15 cellular contexts compared by ENCODE assay signal in genomic region chr1:244437108-244437507, GRCh38. TPM values are rescaled to one million over a fixed set of nuclear protein-coding genes. Genes with fewer than 3 reads are reported as not detected.
DNase-seq lines count a peak whose midpoint lies in the region; ATAC-seq and TF ChIP-seq lines count a peak whose summit lies in the region.
"Had no signal": no experiment of that assay in that cellular context is flagged by ENCODE, and none has a peak within 500 bp of the region (broad histone marks: within the 10 kb centered on the region; RNA-seq: fewer than 3 reads in every experiment).

No MANE protein-coding gene starts in this region.

- H3K27ac ChIP-seq in ACC112 (ENCODE audit: low read depth, low read length) (peak overlapping the region; percentile 97), GM23248 (peak overlapping the region; percentile 92), adrenal gland (peak overlapping the region in 3 of 5 donors; percentile 1 to 31 (median 13))
- H3K27ac ChIP-seq: pancreas had no signal

- H2AFZ ChIP-seq in ACC112 (ENCODE audit: low read length, unreplicated experiment) (no peak overlapping the region), GM23248 (no peak overlapping the region)

- H3K36me3 ChIP-seq in ACC112 (ENCODE audit: insufficient read depth, low read length) (peaks cover 4% of the 10 kb centered on the region), GM23248 (ENCODE audit: low read depth) (peaks cover 10% of the 10 kb centered on the region; the same call in 1 of the 2 replicates), adrenal gland (replicated peaks in 1 of 2) (peaks cover 0 to 6% of the 10 kb centered on the region in 2 donors)
- H3K36me3 ChIP-seq: pancreas had no signal

- H3K4me1 ChIP-seq in ACC112 (ENCODE audit: control insufficient read depth, insufficient read depth, low read length, unreplicated experiment) (peaks cover 38% of the 10 kb centered on the region), GM23248 (ENCODE audit: insufficient read depth) (peaks cover 34% of the 10 kb centered on the region), adrenal gland (replicated peaks in 1 of 2) (peaks cover 4 to 18% of the 10 kb centered on the region in 2 donors)

- H3K9me3 ChIP-seq in GM23248 (ENCODE audit: low read depth) (no peaks in the 10 kb centered on the region), adrenal gland (replicated peaks in 1 of 3) (no peaks in the 10 kb centered on the region)
- H3K9me3 ChIP-seq: pancreas had no signal

- no peaks in the 10 kb centered on the region for H4K20me1 ChIP-seq in GM23248 (ENCODE audit: insufficient read depth)

- no peaks in the 10 kb centered on the region for H3K9me2 ChIP-seq in GM23248 (ENCODE audit: insufficient read depth)

- DNase-seq in GM23248 (peak; percentile 57), adrenal gland (no peak), foreskin fibroblast (peak; percentile 18 to 47), lower leg skin (ENCODE audit: low spot score in 2 of 2) (no peak)
- DNase-seq: activated B cell treated with CpG ODN at 0.5 μM for 24 hours, amygdala, foreskin melanocyte, NCI-H2029 treated with DMSO at 0.1 percent for 48 hours, pancreas, small intestine, T-helper 1 cell had no signal

- H3K9ac ChIP-seq in GM23248 = peak overlapping the region; percentile 19; the same call in 1 of the 2 replicates

- H3K27me3 ChIP-seq in ACC112 (ENCODE audit: insufficient read depth, low read length) (no peaks in the 10 kb centered on the region), GM23248 (replicated peaks; ENCODE audit: insufficient read depth) (no peaks in the 10 kb centered on the region), adrenal gland (no peaks in the 10 kb centered on the region)
- H3K27me3 ChIP-seq: pancreas had no signal

- ATAC-seq in HG02870 (IDR thresholded peaks at IDR 0.05; ENCODE audit: unreplicated experiment) = no peak
- ATAC-seq in HG03095 (IDR thresholded peaks at IDR 0.05; ENCODE audit: unreplicated experiment) = no peak
- ATAC-seq in GM19328 (IDR thresholded peaks at IDR 0.05; ENCODE audit: unreplicated experiment) = no peak
- ATAC-seq: pancreas had no signal

- H3K4me2 ChIP-seq in GM23248 (ENCODE audit: unreplicated experiment) = peak overlapping the region; percentile 34

- no peak for TF ChIP-seq CTCF in adrenal gland (IDR thresholded peaks at IDR 0.05)
- TF ChIP-seq CTCF in foreskin fibroblast (IDR thresholded peaks at IDR 0.05; ENCODE audit: low read depth, low read length) = no peak
- TF ChIP-seq CTCF in lower leg skin (IDR thresholded peaks at IDR 0.05) = no peak

- H3K4me3 ChIP-seq in ACC112 (ENCODE audit: low read depth, low read length) (peak overlapping the region; percentile 52; the same call in 1 of the 2 replicates), GM23248 (0 out of 2 replicates have a peak overlapping the region, but pooled peaks have one; percentile 10), adrenal gland (no peak overlapping the region), foreskin fibroblast (ENCODE audit: low read depth in 1 of 2, low read length in 2 of 2) (no peak overlapping the region), lower leg skin (ENCODE audit: low read depth, poor library complexity, severe bottlenecking) (no peak overlapping the region)
- H3K4me3 ChIP-seq: pancreas had no signal

- intact Hi-C loops in adrenal gland (cut with DNase I) = no loop called here
- intact Hi-C loops in lower leg skin (cut with DNase I; ENCODE audit: low total_unique reads) = no loop called here

- H3K79me2 ChIP-seq in ACC112 (ENCODE audit: control insufficient read depth, insufficient read depth, low read length, unreplicated experiment) (peaks cover 31% of the 10 kb centered on the region), GM23248 (ENCODE audit: insufficient read depth) (peaks cover 69% of the 10 kb centered on the region)

- TF ChIP-seq POLR2A in adrenal gland (IDR thresholded peaks at IDR 0.05) (no peak), lower leg skin (IDR thresholded peaks at IDR 0.05) (no peak)

- in situ Hi-C loops in GM23248 (cut with MboI) = no loop called here

- peaks cover 32% of the 10 kb centered on the region for H3F3A ChIP-seq in GM23248 (ENCODE audit: insufficient read depth)

RNA-seq across cellular contexts. Expression of gene ADSS2, which starts 14.6 kb away (rescaled TPM):
- 48.7 and 55.0 TPM in 2 replicates for total RNA-seq in GM23248 (2014; rRNA removed; shearing (Covaris generic))
- polyA plus RNA-seq in GM23248 (2016; fragmentation: Nextera tagmentation; extraction: Ambion mirVana) (38.8 and 41.5 TPM in 2 replicates), adrenal gland (10 to 100 TPM; 13.5 to 36.0 (median 15.7) TPM)
- total RNA-seq in adrenal gland (10 to 100 TPM; 14.3 to 35.5 (median 27.0) TPM), lower leg skin (10 to 100 TPM; 39.4 to 59.3 (median 47.0) TPM)

RNA-seq across cellular contexts. Expression of gene CATSPERE, which starts 24.0 kb away (rescaled TPM):
- 1.0 and 1.2 TPM in 2 replicates for total RNA-seq in GM23248 (2014; rRNA removed; shearing (Covaris generic))
- polyA plus RNA-seq in GM23248 (2016; fragmentation: Nextera tagmentation; extraction: Ambion mirVana) (0.30 and 0.85 TPM in 2 replicates), adrenal gland (1 to 10 TPM in 1 of 3 donors, under 1 TPM in 2; 0.88 to 1.7 (median 0.91) TPM)
- total RNA-seq in adrenal gland (1 to 10 TPM in 5 of 8 donors, under 1 TPM in 3; 0.18 to 2.6 (median 1.2) TPM), lower leg skin (under 1 TPM in 3 of 4 donors, not detected in 1; 0.25 to 0.98 (median 0.91) TPM)

Comparison
In these comparisons a context has a peak if more than half of its experiments do, and no peak if none do; other contexts are left out.
1. H3K27ac ChIP-seq: peak in every context shown above with its lines; median percentile 97 in ACC112; 92 in GM23248; 13 in adrenal gland.
2. H3K4me3 ChIP-seq: peak in ACC112 (single experiment) and GM23248 (single experiment); none in adrenal gland (0 of 4), foreskin fibroblast (0 of 2) and lower leg skin (single experiment).
3. DNase-seq: peak in GM23248 (single experiment) and foreskin fibroblast (2 of 2); none in adrenal gland (0 of 7) and lower leg skin (0 of 2).